Comparison of ENCODE assay signal across 19 cellular contexts in the genomic region with DNA sequence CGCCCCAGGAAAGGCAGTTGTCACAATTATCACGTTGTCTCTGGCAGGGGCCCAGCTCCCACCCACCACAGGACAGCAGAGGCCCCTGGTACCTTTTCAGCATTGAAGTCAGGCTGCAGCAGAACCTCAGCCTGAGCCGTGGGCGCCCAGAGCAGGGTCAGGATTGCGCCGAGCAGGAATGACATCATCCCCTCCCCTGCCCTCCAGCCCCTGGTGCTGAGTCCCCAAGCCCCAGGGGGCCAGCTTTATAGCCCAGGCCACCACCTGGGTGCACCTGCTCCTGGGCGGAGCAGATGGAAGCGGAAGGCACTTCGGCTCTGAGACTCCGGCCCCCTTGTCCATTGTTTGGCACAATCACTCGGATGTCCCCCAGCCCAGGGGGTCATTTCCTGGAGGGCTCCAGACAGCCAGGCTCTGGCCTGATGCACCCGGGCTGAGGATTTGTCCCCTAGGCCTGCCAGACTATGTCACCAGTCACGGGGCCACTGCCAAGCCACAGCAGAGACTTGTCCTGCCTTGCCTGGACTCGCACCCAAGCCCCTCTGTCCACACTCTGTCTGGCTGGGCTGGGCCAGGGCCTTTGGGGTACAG. TPM values are rescaled to one million over a fixed set of nuclear protein-coding genes. Genes with fewer than 3 reads are reported as not detected.
DNase-seq lines count a peak whose midpoint lies in the region; ATAC-seq, FAIRE-seq and TF ChIP-seq lines count a peak whose summit lies in the region.
"Had no signal": no experiment of that assay in that cellular context is flagged by ENCODE, and none has a peak within 500 bp of the region (broad histone marks: within the 10 kb centered on the region; RNA-seq: fewer than 3 reads in every experiment).

A gene with protein sequence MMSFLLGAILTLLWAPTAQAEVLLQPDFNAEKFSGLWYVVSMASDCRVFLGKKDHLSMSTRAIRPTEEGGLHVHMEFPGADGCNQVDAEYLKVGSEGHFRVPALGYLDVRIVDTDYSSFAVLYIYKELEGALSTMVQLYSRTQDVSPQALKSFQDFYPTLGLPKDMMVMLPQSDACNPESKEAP (minus strand): TSS at position 218 of the 591 bp plus-strand sequence. CDS start 30 bp downstream, at position 188.

- no peak for TF ChIP-seq POLR2A in right lobe of liver (IDR thresholded peaks at IDR 0.05)

- TF ChIP-seq CTCF in VCaP (conservative IDR thresholded peaks at IDR 0.05) (no peak), right lobe of liver (IDR thresholded peaks at IDR 0.05) (no peak)

- intact Hi-C loops in right lobe of liver (cut with DNase I): no loop called here

- H3K36me3 Mint-ChIP-seq in IgD-negative memory B cell: no peaks in the 10 kb centered on the region
- H3K36me3 Mint-ChIP-seq in activated T-cell treated with anti-CD3 and anti-CD28 coated beads, Interleukin-2, amount 50 U/mL, for 4 hours (ENCODE audit: insufficient read depth): no peaks in the 10 kb centered on the region

- no peak for FAIRE-seq in urothelium cell line (lab: Jason Lieb, UNC)

- peak within 1 kb of the TSS; percentile 44 for H3K9ac ChIP-seq in ES-I3 (ENCODE audit: low read depth, low read length)

- no CpG with 5 or more reads among the region's 14 CpGs for WGBS in right lobe of liver (ENCODE audit: insufficient coverage, low coverage, low lambda C conversion rate, missing lambda C conversion rate)

- peak in 3 of 4 donors; percentile 8 to 31 (median 22) for ATAC-seq in right lobe of liver
- ATAC-seq in SK-N-SH treated with all-trans-retinoic acid at 6 μM for 48 hours: no peak
- no peak for ATAC-seq in activated T-cell treated with anti-CD3 and anti-CD28 coated beads, Interleukin-2, amount 50 U/mL, for 4 hours
- ATAC-seq: activated CD8-positive, alpha-beta T cell treated with anti-CD3 and anti-CD28 coated beads, Interleukin-2, amount 10 ng/mL, durations not matched to agents 7 days and 5 days had no signal

- DNase-seq in right lobe of liver: peak in 1 of 3 donors; percentile 49
- no peak for DNase-seq in urothelium cell line (ENCODE audit: low spot score)
- DNase-seq in COLO829 (ENCODE audit: low spot score): no peak
- no peak for DNase-seq in activated T-cell treated with anti-CD3 and anti-CD28 coated beads, Interleukin-2, amount 50 U/mL, for 4 hours
- DNase-seq: activated CD8-positive, alpha-beta T cell treated with anti-CD3 and anti-CD28 coated beads, Interleukin-2, amount 10 ng/mL, durations not matched to agents 7 days and 5 days; activated naive CD4-positive, alpha-beta T cell treated with Interleukin-2 at 50 U/mL for 16 hours; CD4-positive, alpha-beta T cell; erythroblast; hippocampal formation; Karpas-422; stimulated activated CD4-positive, alpha-beta T cell treated with anti-CD3 and anti-CD28 coated beads, Interleukin-15, amount 100 ng/mL, for 24 hours; thyroid gland had no signal

- peaks cover 15% of the 10 kb centered on the region; the same call in 1 of the 2 replicates for H3K4me1 ChIP-seq in ES-I3 (ENCODE audit: insufficient read depth, low read length)
- no peaks in the 10 kb centered on the region for H3K4me1 ChIP-seq in right lobe of liver

- H3K9me3 ChIP-seq in ES-I3 (ENCODE audit: control insufficient read depth, insufficient read depth, low read length) (no peaks in the 10 kb centered on the region), right lobe of liver (no peaks in the 10 kb centered on the region)
- H3K9me3 ChIP-seq: mucosa of descending colon, thyroid gland had no signal

- H3K27ac Mint-ChIP-seq in IgD-negative memory B cell: peak within 1 kb of the TSS in 2 of 3 donors; percentile 90 to 100
- H3K27ac Mint-ChIP-seq: activated CD8-positive, alpha-beta T cell treated with anti-CD3 and anti-CD28 coated beads, Interleukin-2, amount 10 ng/mL, durations not matched to agents 7 days and 5 days; CD4-positive, alpha-beta T cell had no signal

- no peaks in the 10 kb centered on the region for H3K36me3 ChIP-seq in ES-I3 (ENCODE audit: insufficient read depth, low read length)
- H3K36me3 ChIP-seq in right lobe of liver: no peaks in the 10 kb centered on the region
- H3K36me3 ChIP-seq: thyroid gland had no signal

- no peaks in the 10 kb centered on the region for H3K27me3 ChIP-seq in right lobe of liver
- H3K27me3 ChIP-seq: thyroid gland had no signal

- H3K27ac ChIP-seq in VCaP: peak within 1 kb of the TSS; percentile 50; the same call in 1 of the 2 replicates
- no peak within 1 kb of the TSS for H3K27ac ChIP-seq in right lobe of liver
- H3K27ac ChIP-seq: thyroid gland had no signal

- peak within 1 kb of the TSS in 1 of 4 donors; percentile 85 for H3K4me3 Mint-ChIP-seq in IgD-negative memory B cell
- no peak within 1 kb of the TSS for H3K4me3 Mint-ChIP-seq in activated T-cell treated with anti-CD3 and anti-CD28 coated beads, Interleukin-2, amount 50 U/mL, for 4 hours
- H3K4me3 Mint-ChIP-seq: activated CD8-positive, alpha-beta T cell treated with anti-CD3 and anti-CD28 coated beads, Interleukin-2, amount 10 ng/mL, durations not matched to agents 7 days and 5 days; CD4-positive, alpha-beta T cell; central memory CD8-positive, alpha-beta T cell had no signal

- no peak within 1 kb of the TSS for H3K4me3 ChIP-seq in right lobe of liver
- H3K4me3 ChIP-seq: mucosa of descending colon, thyroid gland had no signal

- H3K27me3 Mint-ChIP-seq in IgD-negative memory B cell: peaks cover 8% of the 10 kb centered on the region
- peaks cover 30% of the 10 kb centered on the region for H3K27me3 Mint-ChIP-seq in activated T-cell treated with anti-CD3 and anti-CD28 coated beads, Interleukin-2, amount 50 U/mL, for 4 hours (ENCODE audit: low read depth)

- no peaks in the 10 kb centered on the region for H3K9me3 Mint-ChIP-seq in IgD-negative memory B cell
- H3K9me3 Mint-ChIP-seq in activated T-cell treated with anti-CD3 and anti-CD28 coated beads, Interleukin-2, amount 50 U/mL, for 4 hours: no peaks in the 10 kb centered on the region
- H3K9me3 Mint-ChIP-seq: CD4-positive, alpha-beta T cell; central memory CD8-positive, alpha-beta T cell had no signal

- peaks cover 26 to 29% (median 29%) of the 10 kb centered on the region in 3 donors for H3K4me1 Mint-ChIP-seq in IgD-negative memory B cell
- H3K4me1 Mint-ChIP-seq in activated T-cell treated with anti-CD3 and anti-CD28 coated beads, Interleukin-2, amount 50 U/mL, for 4 hours (ENCODE audit: low read depth): peaks cover 13% of the 10 kb centered on the region

TF ChIP-seq in SK-N-SH treated with all-trans-retinoic acid at 6 μM for 48 hours, 23 proteins besides CTCF, POLR2A, EP300 and RAD21:
- TF ChIP-seq ZFP3 (CRISPR knock-in tag; IDR thresholded peaks at IDR 0.05) (no peak), ZNF8 (CRISPR knock-in tag; IDR thresholded peaks at IDR 0.05) (no peak), ARNTL (CRISPR knock-in tag; IDR thresholded peaks at IDR 0.05; ENCODE audit: borderline replicate concordance, low read depth) (no peak), TCF4 (CRISPR knock-in tag; IDR thresholded peaks at IDR 0.05; ENCODE audit: borderline replicate concordance) (no peak), ISL1 (CRISPR knock-in tag; IDR thresholded peaks at IDR 0.05) (no peak), ZNF565 (CRISPR knock-in tag; conservative IDR thresholded peaks at IDR 0.05; ENCODE audit: low read depth) (no peak), PPARA (CRISPR knock-in tag; IDR thresholded peaks at IDR 0.05; ENCODE audit: borderline replicate concordance) (no peak), SNAI2 (CRISPR knock-in tag; IDR thresholded peaks at IDR 0.05) (no peak), ZNF70 (CRISPR knock-in tag; IDR thresholded peaks at IDR 0.05) (no peak), BACH2 (CRISPR knock-in tag; IDR thresholded peaks at IDR 0.05; ENCODE audit: borderline replicate concordance) (no peak)
- TF ChIP-seq, protein P1, sequence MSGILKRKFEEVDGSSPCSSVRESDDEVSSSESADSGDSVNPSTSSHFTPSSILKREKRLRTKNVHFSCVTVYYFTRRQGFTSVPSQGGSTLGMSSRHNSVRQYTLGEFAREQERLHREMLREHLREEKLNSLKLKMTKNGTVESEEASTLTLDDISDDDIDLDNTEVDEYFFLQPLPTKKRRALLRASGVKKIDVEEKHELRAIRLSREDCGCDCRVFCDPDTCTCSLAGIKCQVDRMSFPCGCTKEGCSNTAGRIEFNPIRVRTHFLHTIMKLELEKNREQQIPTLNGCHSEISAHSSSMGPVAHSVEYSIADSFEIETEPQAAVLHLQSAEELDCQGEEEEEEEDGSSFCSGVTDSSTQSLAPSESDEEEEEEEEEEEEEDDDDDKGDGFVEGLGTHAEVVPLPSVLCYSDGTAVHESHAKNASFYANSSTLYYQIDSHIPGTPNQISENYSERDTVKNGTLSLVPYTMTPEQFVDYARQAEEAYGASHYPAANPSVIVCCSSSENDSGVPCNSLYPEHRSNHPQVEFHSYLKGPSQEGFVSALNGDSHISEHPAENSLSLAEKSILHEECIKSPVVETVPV (CRISPR knock-in tag; IDR thresholded peaks at IDR 0.05): no peak
- TF ChIP-seq, protein P2, sequence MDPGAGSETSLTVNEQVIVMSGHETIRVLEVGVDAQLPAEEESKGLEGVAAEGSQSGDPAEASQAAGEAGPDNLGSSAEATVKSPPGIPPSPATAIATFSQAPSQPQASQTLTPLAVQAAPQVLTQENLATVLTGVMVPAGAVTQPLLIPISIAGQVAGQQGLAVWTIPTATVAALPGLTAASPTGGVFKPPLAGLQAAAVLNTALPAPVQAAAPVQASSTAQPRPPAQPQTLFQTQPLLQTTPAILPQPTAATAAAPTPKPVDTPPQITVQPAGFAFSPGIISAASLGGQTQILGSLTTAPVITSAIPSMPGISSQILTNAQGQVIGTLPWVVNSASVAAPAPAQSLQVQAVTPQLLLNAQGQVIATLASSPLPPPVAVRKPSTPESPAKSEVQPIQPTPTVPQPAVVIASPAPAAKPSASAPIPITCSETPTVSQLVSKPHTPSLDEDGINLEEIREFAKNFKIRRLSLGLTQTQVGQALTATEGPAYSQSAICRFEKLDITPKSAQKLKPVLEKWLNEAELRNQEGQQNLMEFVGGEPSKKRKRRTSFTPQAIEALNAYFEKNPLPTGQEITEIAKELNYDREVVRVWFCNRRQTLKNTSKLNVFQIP (CRISPR knock-in tag; IDR thresholded peaks at IDR 0.05; ENCODE audit: borderline replicate concordance, low read depth): no peak
- TF ChIP-seq, protein P3, sequence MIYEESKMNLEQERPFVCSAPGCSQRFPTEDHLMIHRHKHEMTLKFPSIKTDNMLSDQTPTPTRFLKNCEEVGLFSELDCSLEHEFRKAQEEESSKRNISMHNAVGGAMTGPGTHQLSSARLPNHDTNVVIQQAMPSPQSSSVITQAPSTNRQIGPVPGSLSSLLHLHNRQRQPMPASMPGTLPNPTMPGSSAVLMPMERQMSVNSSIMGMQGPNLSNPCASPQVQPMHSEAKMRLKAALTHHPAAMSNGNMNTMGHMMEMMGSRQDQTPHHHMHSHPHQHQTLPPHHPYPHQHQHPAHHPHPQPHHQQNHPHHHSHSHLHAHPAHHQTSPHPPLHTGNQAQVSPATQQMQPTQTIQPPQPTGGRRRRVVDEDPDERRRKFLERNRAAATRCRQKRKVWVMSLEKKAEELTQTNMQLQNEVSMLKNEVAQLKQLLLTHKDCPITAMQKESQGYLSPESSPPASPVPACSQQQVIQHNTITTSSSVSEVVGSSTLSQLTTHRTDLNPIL (CRISPR knock-in tag; IDR thresholded peaks at IDR 0.05; ENCODE audit: low read depth): no peak

RNA-seq across cellular contexts. Expression of the gene that starts here (rescaled TPM):
- polyA plus RNA-seq in IgD-negative memory B cell: not detected
- not detected for total RNA-seq in right lobe of liver
- total RNA-seq in activated T-cell treated with anti-CD3 and anti-CD28 coated beads, Interleukin-2, amount 50 U/mL, for 4 hours: not detected
- total RNA-seq: activated CD8-positive, alpha-beta T cell treated with anti-CD3 and anti-CD28 coated beads, Interleukin-2, amount 10 ng/mL, durations not matched to agents 7 days and 5 days; CD4-positive, alpha-beta T cell; NCI-H460; thyroid gland had no signal

Comparison
In these comparisons a context has a peak if more than half of its experiments do, and no peak if none do; other contexts are left out.
1. Peak in ATAC-seq in right lobe of liver; RNA of the gene not detected or under 1 TPM.